Comparison of ENCODE assay signal across 12 cellular contexts in the genomic region with DNA sequence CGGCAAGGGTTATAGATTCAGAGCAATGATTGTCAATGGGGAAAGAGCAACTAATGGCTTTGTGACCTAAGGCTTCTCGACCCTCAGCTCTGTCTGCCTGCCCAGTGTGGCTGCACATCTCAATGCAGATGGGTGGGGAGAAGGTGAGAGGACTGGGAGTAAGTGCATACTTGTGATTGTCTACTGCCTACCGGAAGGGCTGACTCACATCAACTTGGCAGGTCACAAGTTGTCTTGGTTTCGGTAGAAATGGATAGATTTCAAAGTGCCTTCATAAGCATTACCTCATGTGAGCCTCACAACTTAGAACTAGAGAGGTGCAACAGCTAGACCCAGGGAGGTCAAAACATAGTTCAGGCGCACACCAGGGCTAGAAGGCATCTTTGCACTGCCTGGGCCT. TPM values are rescaled to one million over a fixed set of nuclear protein-coding genes. Genes with fewer than 3 reads are reported as not detected.
DNase-seq lines count a peak whose midpoint lies in the region; ATAC-seq, FAIRE-seq and TF ChIP-seq lines count a peak whose summit lies in the region.
"Had no signal": no experiment of that assay in that cellular context is flagged by ENCODE, and none has a peak within 500 bp of the region (broad histone marks: within the 10 kb centered on the region; RNA-seq: fewer than 3 reads in every experiment).

No MANE protein-coding gene starts in this region.

- peak; percentile 86 for FAIRE-seq in H54 (lab: Jason Lieb, UNC)
- peak; percentile 92 for FAIRE-seq in keratinocyte (lab: Jason Lieb, UNC)

- H2AFZ ChIP-seq in keratinocyte (ENCODE audit: control insufficient read depth, low read length), result no peak overlapping the region

- no peak for TF ChIP-seq POLR2A in H54 (IDR thresholded peaks at IDR 0.05; ENCODE audit: low read depth, low read length)
- TF ChIP-seq POLR2A in lower leg skin (IDR thresholded peaks at IDR 0.05), result no peak
- no peak for TF ChIP-seq POLR2A in transverse colon (IDR thresholded peaks at IDR 0.05)

- peaks cover 75% of the 10 kb centered on the region for H3K36me3 Mint-ChIP-seq in activated naive CD8-positive, alpha-beta T cell treated with anti-CD3 and anti-CD28 coated beads, Interleukin-2, amount 10 ng/mL, durations not matched to agents 7 days and 5 days

- H3K4me3 ChIP-seq in keratinocyte (ENCODE audit: control insufficient read depth in 2 of 3, extremely low read depth in 1 of 3, insufficient read depth in 2 of 3, low read depth in 1 of 3, low read length in 3 of 3), result no peak overlapping the region
- H3K4me3 ChIP-seq in lower leg skin (ENCODE audit: low read depth, poor library complexity, severe bottlenecking), result no peak overlapping the region
- H3K4me3 ChIP-seq in transverse colon, result no peak overlapping the region
- H3K4me3 ChIP-seq: tibial artery had no signal

- peak overlapping the region; percentile 52 for H3K27ac Mint-ChIP-seq in activated naive CD8-positive, alpha-beta T cell treated with anti-CD3 and anti-CD28 coated beads, Interleukin-2, amount 10 ng/mL, durations not matched to agents 7 days and 5 days

- intact Hi-C loops in lower leg skin (cut with DNase I; ENCODE audit: low total_unique reads) (no loop called here), transverse colon (cut with DNase I; ENCODE audit: low total_unique reads) (no loop called here)

- DNase-seq in AG20443 (ENCODE audit: low spot score), result peak; percentile 67
- DNase-seq in H54 (ENCODE audit: insufficient read length, low spot score), result peak; percentile 60
- no peak for DNase-seq in activated naive CD8-positive, alpha-beta T cell treated with anti-CD3 and anti-CD28 coated beads, Interleukin-2, amount 10 ng/mL, durations not matched to agents 7 days and 5 days
- no peak for DNase-seq in keratinocyte (ENCODE audit: low read depth, low spot score)
- no peak for DNase-seq in occipital lobe (lab: John Stamatoyannopoulos, UW)
- DNase-seq in lower leg skin (ENCODE audit: low spot score in 2 of 2), result no peak
- no peak for DNase-seq in transverse colon
- DNase-seq: hypothalamus, naive B cell, NCI-H345, tibial artery had no signal

- H3K9me1 ChIP-seq in keratinocyte (ENCODE audit: control insufficient read depth, extremely low read depth, insufficient read depth, low read length), result no peaks in the 10 kb centered on the region

- no peaks in the 10 kb centered on the region for H3K27me3 Mint-ChIP-seq in activated naive CD8-positive, alpha-beta T cell treated with anti-CD3 and anti-CD28 coated beads, Interleukin-2, amount 10 ng/mL, durations not matched to agents 7 days and 5 days
- H3K27me3 Mint-ChIP-seq: naive B cell had no signal

- H3K4me3 Mint-ChIP-seq in activated naive CD8-positive, alpha-beta T cell treated with anti-CD3 and anti-CD28 coated beads, Interleukin-2, amount 10 ng/mL, durations not matched to agents 7 days and 5 days, result peak overlapping the region; percentile 8
- H3K4me3 Mint-ChIP-seq: naive B cell had no signal

- H3K4me2 ChIP-seq in keratinocyte (ENCODE audit: control insufficient read depth, extremely low read depth, insufficient read depth, low read depth, low read length), result peak overlapping the region; percentile 20

- peaks cover 13% of the 10 kb centered on the region for H3K4me1 ChIP-seq in keratinocyte (ENCODE audit: control insufficient read depth, extremely low read depth, insufficient read depth, low read length)
- peaks cover 0 to 8% (median 0%) of the 10 kb centered on the region in 4 donors for H3K4me1 ChIP-seq in transverse colon

- H3K27ac ChIP-seq in keratinocyte (ENCODE audit: control insufficient read depth, insufficient read depth, low read length) (peak overlapping the region; percentile 64), transverse colon (no peak overlapping the region)
- H3K27ac ChIP-seq: tibial artery had no signal

- dilution Hi-C loops in keratinocyte (cut with MboI; ENCODE audit: extremely low pct_ligation_motif_present, low sequenced_read_pairs), result no loop called here

- no peaks in the 10 kb centered on the region for H3K9me3 Mint-ChIP-seq in activated naive CD8-positive, alpha-beta T cell treated with anti-CD3 and anti-CD28 coated beads, Interleukin-2, amount 10 ng/mL, durations not matched to agents 7 days and 5 days
- H3K9me3 Mint-ChIP-seq: naive B cell had no signal

- ATAC-seq in activated naive CD8-positive, alpha-beta T cell treated with anti-CD3 and anti-CD28 coated beads, Interleukin-2, amount 10 ng/mL, durations not matched to agents 7 days and 5 days (ENCODE audit: low read depth), result peak; percentile 41
- no peak for ATAC-seq in HG02623 (IDR thresholded peaks at IDR 0.05; ENCODE audit: unreplicated experiment)

- no peak for TF ChIP-seq EP300 in transverse colon (IDR thresholded peaks at IDR 0.05; ENCODE audit: low read depth)

- in situ Hi-C loops in transverse colon (cut with MboI; ENCODE audit: low pct_ligation_motif_present in 1 of 4, low pct_unique_long_range_greater_than_20kb in 1 of 4, low sequenced_read_pairs in 3 of 4), result no loop called here

- H3K27me3 ChIP-seq in keratinocyte (ENCODE audit: control insufficient read depth, extremely low read depth, insufficient read depth, low read length) (no peaks in the 10 kb centered on the region), transverse colon (no peaks in the 10 kb centered on the region)
- H3K27me3 ChIP-seq: tibial artery had no signal

- H3K9me3 ChIP-seq in keratinocyte (ENCODE audit: control insufficient read depth, low read depth, low read length) (no peaks in the 10 kb centered on the region), transverse colon (no peaks in the 10 kb centered on the region)
- H3K9me3 ChIP-seq: tibial artery had no signal

- H3K9ac ChIP-seq in keratinocyte (ENCODE audit: control insufficient read depth, extremely low read depth, insufficient read depth, low read length), result peak overlapping the region; percentile 22

- TF ChIP-seq CTCF in keratinocyte (optimal IDR thresholded peaks at IDR 0.05 in 1 of 3, IDR thresholded peaks at IDR 0.05 in 1 of 3, conservative IDR thresholded peaks at IDR 0.05 in 1 of 3; ENCODE audit: extremely low read depth in 1 of 3, insufficient read depth in 2 of 3, low read length in 3 of 3) (no peak), lower leg skin (IDR thresholded peaks at IDR 0.05) (no peak), transverse colon (IDR thresholded peaks at IDR 0.05) (no peak)

- POLR2A ChIA-PET in activated naive CD8-positive, alpha-beta T cell treated with anti-CD3 and anti-CD28 coated beads, Interleukin-2, amount 10 ng/mL, durations not matched to agents 7 days and 5 days (lab: Charles Lee), result interaction anchor here (1.1 to 2.8 kb wide), 4 partner anchors 9 to 36 kb away, joined by 3 to 12 read pairs (median 4); no protein-coding TSS in a partner anchor

- H4K20me1 ChIP-seq in keratinocyte (ENCODE audit: control insufficient read depth, extremely low read depth, insufficient read depth, low read length), result no peaks in the 10 kb centered on the region

- H3K79me2 ChIP-seq in keratinocyte (ENCODE audit: control insufficient read depth, insufficient read depth, low read length), result no peaks in the 10 kb centered on the region

- H3K4me1 Mint-ChIP-seq in activated naive CD8-positive, alpha-beta T cell treated with anti-CD3 and anti-CD28 coated beads, Interleukin-2, amount 10 ng/mL, durations not matched to agents 7 days and 5 days, result peaks cover 57% of the 10 kb centered on the region

- WGBS in lower leg skin, 2 donors, result 72 to 74% methylated on average over 5 of the region's 5 CpGs
- WGBS in transverse colon (ENCODE audit: low coverage in 1 of 2), 2 donors, result 80 to 86% methylated on average over 5 of the region's 5 CpGs

- H3K36me3 ChIP-seq in keratinocyte (ENCODE audit: control insufficient read depth in 2 of 2, extremely low read depth in 1 of 2, insufficient read depth in 2 of 2, low read length in 2 of 2) (peaks cover 45 to 61% of the 10 kb centered on the region in 2 experiments), transverse colon (peaks cover 0 to 87% (median 35%) of the 10 kb centered on the region in 4 donors)

RNA-seq across cellular contexts. Expression of a gene that starts 29.4 kb away (rescaled TPM):
- 100 to 1,000 TPM; 544 to 571 TPM for total RNA-seq in activated naive CD8-positive, alpha-beta T cell treated with anti-CD3 and anti-CD28 coated beads, Interleukin-2, amount 10 ng/mL, durations not matched to agents 7 days and 5 days
- 141 to 181 TPM (median 144 TPM) in 3 replicates for polyA plus RNA-seq in keratinocyte
- polyA plus RNA-seq in keratinocyte (2011; ENCODE audit: low read depth), result 23.6 TPM
- polyA plus RNA-seq in keratinocyte (2011; cell fraction: cytosol; rRNA removed), result 109 and 160 TPM in 2 replicates
- 155 and 179 TPM in 2 replicates for polyA plus RNA-seq in keratinocyte (2011; cell fraction: nucleus; rRNA removed)
- polyA plus RNA-seq in keratinocyte (2012; ENCODE audit: low replicate concordance), result 24.3 and 133 TPM in 2 replicates
- polyA minus RNA-seq in keratinocyte, result 91.9 to 257 TPM (median 179 TPM) in 3 replicates
- 143 TPM for polyA minus RNA-seq in keratinocyte (2011; cell fraction: cytosol; rRNA and poly(A)+ RNA removed)
- 132 and 199 TPM in 2 replicates for polyA minus RNA-seq in keratinocyte (2011; cell fraction: nucleus; rRNA and poly(A)+ RNA removed)
- total RNA-seq in occipital lobe (29.8 TPM), lower leg skin (10 to 100 TPM; 37.5 to 55.6 (median 45.5) TPM), transverse colon (10 to 100 TPM; 23.2 to 67.8 (median 52.2) TPM)

Comparison
In these comparisons a context has a peak if more than half of its experiments do, and no peak if none do; other contexts are left out.
1. DNase-seq: peak in AG20443 (single experiment) and H54 (single experiment); none in activated naive CD8-positive, alpha-beta T cell treated with anti-CD3 and anti-CD28 coated beads, Interleukin-2, amount 10 ng/mL, durations not matched to agents 7 days and 5 days (single experiment), keratinocyte (single experiment), occipital lobe (single experiment), lower leg skin (0 of 2) and transverse colon (single experiment).
2. RNA of a gene that starts 29.4 kb away (total RNA-seq): 544 to 571 TPM in activated naive CD8-positive, alpha-beta T cell treated with anti-CD3 and anti-CD28 coated beads, Interleukin-2, amount 10 ng/mL, durations not matched to agents 7 days and 5 days; 23.2 to 67.8 TPM in transverse colon, 37.5 to 55.6 TPM in lower leg skin and 29.8 TPM in occipital lobe (single experiment); every median in the first group is over 4 times any median in the second.